Comparison of ENCODE assay signal across 8 cellular contexts in genomic region chr1:228166170-228166936, GRCh38. TPM values are rescaled to one million over a fixed set of nuclear protein-coding genes. Genes with fewer than 3 reads are reported as not detected.
DNase-seq lines count a peak whose midpoint lies in the region; ATAC-seq and TF ChIP-seq lines count a peak whose summit lies in the region.

No MANE protein-coding gene starts in this region.

- peak overlapping the region; percentile 71 for H3K4me3 Mint-ChIP-seq in activated naive CD4-positive, alpha-beta T cell treated with anti-CD3 and anti-CD28 coated beads for 36 hours

- in situ Hi-C loops in Caki2 (cut with HindIII; ENCODE audit: low pct_unique_long_range_greater_than_20kb, low sequenced_read_pairs), result no loop called here

- H3K27ac ChIP-seq in OCI-LY3 (ENCODE audit: low read length), result peak overlapping the region; percentile 18; the same call in 1 of the 2 replicates
- peak overlapping the region; percentile 76 to 100 (median 99) for H3K27ac ChIP-seq in gastroesophageal sphincter
- H3K27ac ChIP-seq in tibial nerve, result peak overlapping the region; percentile 95 to 100 (median 98)

- peaks cover 9% of the 10 kb centered on the region for H3K79me2 ChIP-seq in OCI-LY3 (ENCODE audit: low read length)

- TF ChIP-seq CTCF in OCI-LY3 (IDR thresholded peaks at IDR 0.05; ENCODE audit: low read depth, low read length) (peak; percentile 60), gastroesophageal sphincter (IDR thresholded peaks at IDR 0.05) (peak in 3 of 4 experiments; percentile 17 to 51 (median 42)), tibial nerve (IDR thresholded peaks at IDR 0.05) (peak; percentile 14 to 53 (median 46))

- H3K36me3 ChIP-seq in OCI-LY3 (replicated peaks; ENCODE audit: low read depth, low read length) (no peaks in the 10 kb centered on the region), gastroesophageal sphincter (no peaks in the 10 kb centered on the region), tibial nerve (peaks cover 0 to 4% (median 0%) of the 10 kb centered on the region in 3 donors)

- H3K4me1 Mint-ChIP-seq in activated naive CD4-positive, alpha-beta T cell treated with anti-CD3 and anti-CD28 coated beads for 36 hours (ENCODE audit: low read depth), result peaks cover 42% of the 10 kb centered on the region

- H3K4me2 ChIP-seq in OCI-LY3 (ENCODE audit: low read length), result peak overlapping the region; percentile 93

- peak overlapping the region; percentile 74 for H3K27ac Mint-ChIP-seq in activated naive CD4-positive, alpha-beta T cell treated with anti-CD3 and anti-CD28 coated beads for 36 hours

- H3K4me1 ChIP-seq in OCI-LY3 (ENCODE audit: low read length) (peaks cover 10% of the 10 kb centered on the region), gastroesophageal sphincter (peaks cover 0 to 51% (median 6%) of the 10 kb centered on the region in 3 donors), tibial nerve (peaks cover 0 to 47% (median 22%) of the 10 kb centered on the region in 4 donors)

- H3K27me3 Mint-ChIP-seq in activated naive CD4-positive, alpha-beta T cell treated with anti-CD3 and anti-CD28 coated beads for 36 hours (ENCODE audit: low read depth), result no peaks in the 10 kb centered on the region

- H3K9me3 Mint-ChIP-seq in activated naive CD4-positive, alpha-beta T cell treated with anti-CD3 and anti-CD28 coated beads for 36 hours, result no peaks in the 10 kb centered on the region

- TF ChIP-seq EP300 in gastroesophageal sphincter (IDR thresholded peaks at IDR 0.05), result no peak
- TF ChIP-seq EP300 in tibial nerve (IDR thresholded peaks at IDR 0.05), result peak in 1 of 2 donors; percentile 5

- TF ChIP-seq POLR2A in gastroesophageal sphincter (IDR thresholded peaks at IDR 0.05) (no peak), tibial nerve (IDR thresholded peaks at IDR 0.05) (no peak)

- DNase-seq in Caki2 (ENCODE audit: low read depth) (peak; percentile 86), non-pigmented ciliary epithelial cell (ENCODE audit: low read depth) (peak; percentile 8), tibial nerve (ENCODE audit: low spot score in 2 of 2) (peak; percentile 60 to 76)
- DNase-seq in activated naive CD4-positive, alpha-beta T cell treated with anti-CD3 and anti-CD28 coated beads for 36 hours, result peak; percentile 67

- CTCF ChIA-PET in activated naive CD4-positive, alpha-beta T cell treated with anti-CD3 and anti-CD28 coated beads for 36 hours (lab: Charles Lee), result interaction anchor here (0.6 to 3.8 kb wide), 12 partner anchors 10 to 168 kb away, joined by 3 to 21 read pairs (median 6); no protein-coding TSS in a partner anchor

- H3K4me3 ChIP-seq in OCI-LY3 (ENCODE audit: low read length), result peak overlapping the region; percentile 83
- H3K4me3 ChIP-seq in gastroesophageal sphincter, result peak overlapping the region; percentile 39 to 87
- H3K4me3 ChIP-seq in tibial nerve, result peak overlapping the region; percentile 30 to 87 (median 58)

- H3K9me3 ChIP-seq in OCI-LY3 (ENCODE audit: insufficient read depth, low read length) (no peaks in the 10 kb centered on the region), gastroesophageal sphincter (no peaks in the 10 kb centered on the region), tibial nerve (no peaks in the 10 kb centered on the region)

- ATAC-seq in GM19372 (IDR thresholded peaks at IDR 0.05; ENCODE audit: low read depth, unreplicated experiment) (peak; percentile 8), HG03457 (IDR thresholded peaks at IDR 0.05; ENCODE audit: unreplicated experiment) (peak; percentile 5), gastroesophageal sphincter (no peak)

- no peaks in the 10 kb centered on the region for H3K27me3 ChIP-seq in OCI-LY3 (ENCODE audit: low read depth, low read length)
- H3K27me3 ChIP-seq in gastroesophageal sphincter, result peaks cover 20% of the 10 kb centered on the region
- H3K27me3 ChIP-seq in tibial nerve, result no peaks in the 10 kb centered on the region

- 9 to 24% methylated on average over 8 to 11 of the region's 26 CpGs for WGBS in gastroesophageal sphincter (ENCODE audit: low coverage in 1 of 2), 2 donors
- WGBS in tibial nerve, 2 donors, result 33 to 40% methylated on average over 13 of the region's 26 CpGs

- intact Hi-C loops in activated naive CD4-positive, alpha-beta T cell treated with anti-CD3 and anti-CD28 coated beads for 36 hours (cut with micrococcal nuclease), result loop anchor here (1.0 to 10.0 kb wide), 12 partner anchors 8 to 1284 kb away; partner anchors contain the start of genes ARF1, C1orf35, COQ8A and MRPL55

- H3K9ac ChIP-seq in OCI-LY3 (ENCODE audit: low read length), result peak overlapping the region; percentile 72

- H2AFZ ChIP-seq in OCI-LY3 (ENCODE audit: low read depth, low read length), result no peak overlapping the region

- H4K20me1 ChIP-seq in OCI-LY3 (ENCODE audit: insufficient read depth, low read length), result no peaks in the 10 kb centered on the region

- no peaks in the 10 kb centered on the region for H3K36me3 Mint-ChIP-seq in activated naive CD4-positive, alpha-beta T cell treated with anti-CD3 and anti-CD28 coated beads for 36 hours (ENCODE audit: low read depth)

RNA-seq across cellular contexts. Expression of gene IBA57, which starts 0.7 kb away (rescaled TPM):
- 1.6 and 11.9 TPM in 2 replicates for total RNA-seq in Caki2 (2014; rRNA removed; shearing (Covaris generic); ENCODE audit: low replicate concordance)
- total RNA-seq in activated naive CD4-positive, alpha-beta T cell treated with anti-CD3 and anti-CD28 coated beads for 36 hours, result 1 to 10 TPM; 4.9 to 5.5 TPM
- total RNA-seq in gastroesophageal sphincter, result 10 to 100 TPM in 1 of 4 donors, 1 to 10 TPM in 3; 4.2 to 11.3 (median 7.4) TPM
- total RNA-seq in tibial nerve, result 10 to 100 TPM in 1 of 4 donors, 1 to 10 TPM in 3; 5.5 to 17.8 (median 9.2) TPM

RNA-seq across cellular contexts. Expression of gene GJC2, which starts 16.6 kb away (rescaled TPM):
- total RNA-seq in Caki2 (2014; rRNA removed; shearing (Covaris generic); ENCODE audit: low replicate concordance), result 0.10 TPM in 1 of 2 replicates, not detected in the other
- total RNA-seq in activated naive CD4-positive, alpha-beta T cell treated with anti-CD3 and anti-CD28 coated beads for 36 hours, result under 1 TPM; 0.17 to 0.25 TPM
- total RNA-seq in gastroesophageal sphincter, result 1 to 10 TPM; 5.1 to 9.0 (median 7.0) TPM
- 10 to 100 TPM in 2 of 4 donors, 1 to 10 TPM in 2; 6.9 to 15.1 (median 9.9) TPM for total RNA-seq in tibial nerve

RNA-seq across cellular contexts. Expression of gene GUK1, which starts 26.3 kb away (rescaled TPM):
- total RNA-seq in Caki2 (2014; rRNA removed; shearing (Covaris generic); ENCODE audit: low replicate concordance), result 263 and 331 TPM in 2 replicates
- 100 to 1,000 TPM; 206 TPM for total RNA-seq in activated naive CD4-positive, alpha-beta T cell treated with anti-CD3 and anti-CD28 coated beads for 36 hours
- 100 to 1,000 TPM; 234 to 504 (median 299) TPM for total RNA-seq in gastroesophageal sphincter
- total RNA-seq in tibial nerve, result 100 to 1,000 TPM; 501 to 540 (median 510) TPM

RNA-seq across cellular contexts. Expression of gene OBSCN, which starts 41.5 kb away (rescaled TPM):
- 16.7 and 31.5 TPM in 2 replicates for total RNA-seq in Caki2 (2014; rRNA removed; shearing (Covaris generic); ENCODE audit: low replicate concordance)
- 10 to 100 TPM; 11.5 to 13.5 TPM for total RNA-seq in activated naive CD4-positive, alpha-beta T cell treated with anti-CD3 and anti-CD28 coated beads for 36 hours
- 10 to 100 TPM; 11.1 to 28.4 (median 20.9) TPM for total RNA-seq in gastroesophageal sphincter
- 10 to 100 TPM in 3 of 4 donors, 1 to 10 TPM in 1; 8.5 to 22.6 (median 19.0) TPM for total RNA-seq in tibial nerve

RNA-seq across cellular contexts. Expression of gene MRPL55, which starts 57.3 kb away (rescaled TPM):
- total RNA-seq in Caki2 (2014; rRNA removed; shearing (Covaris generic); ENCODE audit: low replicate concordance), result 126 and 138 TPM in 2 replicates
- total RNA-seq in activated naive CD4-positive, alpha-beta T cell treated with anti-CD3 and anti-CD28 coated beads for 36 hours, result 10 to 100 TPM; 45.5 TPM
- 100 to 1,000 TPM in 2 of 4 donors, 10 to 100 TPM in 2; 50.2 to 394 (median 81.5) TPM for total RNA-seq in gastroesophageal sphincter
- 10 to 100 TPM; 68.7 to 83.7 (median 80.0) TPM for total RNA-seq in tibial nerve

Comparison
In these comparisons a context has a peak if more than half of its experiments do, and no peak if none do; other contexts are left out.
1. DNase-seq: peak in every context shown above with its lines; median percentile 86 in Caki2; 68 in tibial nerve; 67 in activated naive CD4-positive, alpha-beta T cell treated with anti-CD3 and anti-CD28 coated beads for 36 hours; 8 in non-pigmented ciliary epithelial cell.
2. H3K27ac ChIP-seq: peak in every context shown above with its lines; median percentile 99 in gastroesophageal sphincter; 98 in tibial nerve; 18 in OCI-LY3.